ENCODE assay signal across 13 cellular contexts in genomic region chr21:35204125-35204524, GRCh38.
DNase-seq lines count a peak whose midpoint lies in the region; ATAC-seq and TF ChIP-seq lines count a peak whose summit lies in the region.
"Had no signal": no experiment of that assay in that cellular context is flagged by ENCODE, and none has a peak within 500 bp of the region (broad histone marks: within the 10 kb centered on the region; RNA-seq: fewer than 3 reads in every experiment).

No MANE protein-coding gene starts in this region.

- no peaks in the 10 kb centered on the region for H3K9me2 ChIP-seq in OCI-LY1 (ENCODE audit: low read depth, low read length)

- peak overlapping the region; percentile 47; the same call in 1 of the 2 replicates for H3K4me2 ChIP-seq in OCI-LY1 (ENCODE audit: low read length)

- no peak for DNase-seq in iPS-NIHi7 (ENCODE audit: extremely low spot score)
- no peak for DNase-seq in NOMO-1 treated with dmso at 0.1 percent for 144 hours (lab: John Stamatoyannopoulos, UW; ENCODE audit: unreplicated experiment)
- no peak for DNase-seq in RKO (ENCODE audit: low spot score)
- DNase-seq in foreskin keratinocyte: no peak
- DNase-seq: activated gamma-delta T cell; effector CD4-positive, alpha-beta T cell; NCI-H446 treated with DMSO at 0.1 percent for 48 hours; nucleus accumbens; testis had no signal

- H3K27me3 ChIP-seq in ACC112 (ENCODE audit: insufficient read depth, low read length) (no peaks in the 10 kb centered on the region), OCI-LY1 (ENCODE audit: insufficient read depth, low read length) (no peaks in the 10 kb centered on the region), duodenal mucosa (ENCODE audit: control insufficient read depth in 1 of 2, insufficient read depth in 2 of 2, low read length in 2 of 2) (no peaks in the 10 kb centered on the region), rectal smooth muscle tissue (ENCODE audit: control insufficient read depth, insufficient read depth, low read length) (no peaks in the 10 kb centered on the region), foreskin keratinocyte (no peaks in the 10 kb centered on the region)
- H3K27me3 ChIP-seq: testis had no signal

- no peak for ATAC-seq in foreskin keratinocyte

- H3F3A ChIP-seq in OCI-LY1 (ENCODE audit: insufficient read depth, low read length): no peaks in the 10 kb centered on the region

- H3K9ac ChIP-seq in OCI-LY1 (ENCODE audit: low read length): no peak overlapping the region
- H3K9ac ChIP-seq in duodenal mucosa (ENCODE audit: low read depth in 1 of 2, low read length in 2 of 2): no peak overlapping the region
- no peak overlapping the region for H3K9ac ChIP-seq in rectal smooth muscle tissue (ENCODE audit: low read length)

- H2AFZ ChIP-seq in ACC112 (ENCODE audit: low read length, unreplicated experiment) (no peak overlapping the region), OCI-LY1 (ENCODE audit: low read length) (no peak overlapping the region)

- H4K20me1 ChIP-seq in OCI-LY1 (ENCODE audit: insufficient read depth, low read length): no peaks in the 10 kb centered on the region

- no peaks in the 10 kb centered on the region for H3K79me2 ChIP-seq in ACC112 (ENCODE audit: control insufficient read depth, insufficient read depth, low read length, unreplicated experiment)
- no peaks in the 10 kb centered on the region for H3K79me2 ChIP-seq in OCI-LY1 (ENCODE audit: insufficient read depth, low read length)

- TF ChIP-seq CTCF in OCI-LY1 (IDR thresholded peaks at IDR 0.05; ENCODE audit: low read length) (no peak), foreskin keratinocyte (conservative IDR thresholded peaks at IDR 0.05) (no peak)

- H3K36me3 ChIP-seq in ACC112 (ENCODE audit: insufficient read depth, low read length) (no peaks in the 10 kb centered on the region), OCI-LY1 (ENCODE audit: insufficient read depth, low read length) (no peaks in the 10 kb centered on the region), duodenal mucosa (ENCODE audit: control insufficient read depth in 1 of 2, insufficient read depth in 2 of 2, low read length in 2 of 2) (no peaks in the 10 kb centered on the region), rectal smooth muscle tissue (ENCODE audit: control insufficient read depth, insufficient read depth, low read length) (no peaks in the 10 kb centered on the region)

- H3K9me3 ChIP-seq in OCI-LY1 (ENCODE audit: low read length): no peaks in the 10 kb centered on the region
- H3K9me3 ChIP-seq in duodenal mucosa (ENCODE audit: control insufficient read depth in 1 of 2, low read length in 2 of 2): no peaks in the 10 kb centered on the region
- H3K9me3 ChIP-seq: testis had no signal

- H3K27ac ChIP-seq in ACC112 (ENCODE audit: low read depth, low read length) (peak overlapping the region; percentile 88), OCI-LY1 (ENCODE audit: low read depth, low read length, poor library complexity, severe bottlenecking) (peak overlapping the region; percentile 5), duodenal mucosa (ENCODE audit: low read depth, low read length) (peak overlapping the region; percentile 13), rectal smooth muscle tissue (ENCODE audit: low read depth, low read length) (peak overlapping the region; percentile 48), foreskin keratinocyte (no peak overlapping the region)

- H3K4me1 ChIP-seq in ACC112 (ENCODE audit: control insufficient read depth, insufficient read depth, low read length, unreplicated experiment) (peaks cover 53% of the 10 kb centered on the region), OCI-LY1 (ENCODE audit: insufficient read depth, low read length, severe bottlenecking) (peaks cover 43% of the 10 kb centered on the region), duodenal mucosa (ENCODE audit: control insufficient read depth in 1 of 2, insufficient read depth in 2 of 2, low read length in 2 of 2) (peaks cover 8 to 15% of the 10 kb centered on the region in 2 donors), rectal smooth muscle tissue (ENCODE audit: control insufficient read depth, insufficient read depth, low read length) (peaks cover 12% of the 10 kb centered on the region), foreskin keratinocyte (peaks cover 22% of the 10 kb centered on the region)

- H3K4me3 ChIP-seq in ACC112 (ENCODE audit: low read depth, low read length) (no peak overlapping the region), OCI-LY1 (ENCODE audit: low read depth, low read length, poor library complexity, severe bottlenecking) (no peak overlapping the region), duodenal mucosa (ENCODE audit: low read depth in 1 of 2, low read length in 2 of 2) (no peak overlapping the region), rectal smooth muscle tissue (ENCODE audit: low read length) (no peak overlapping the region)
